13 cellular contexts compared by ENCODE assay signal in genomic region chr16:53821957-53822625, GRCh38.
DNase-seq lines count a peak whose midpoint lies in the region; ATAC-seq and TF ChIP-seq lines count a peak whose summit lies in the region.
"Had no signal": no experiment of that assay in that cellular context is flagged by ENCODE, and none has a peak within 500 bp of the region (broad histone marks: within the 10 kb centered on the region; RNA-seq: fewer than 3 reads in every experiment).

No MANE protein-coding gene starts in this region.

- TF ChIP-seq POLR2A in tibial nerve (IDR thresholded peaks at IDR 0.05) (no peak), gastroesophageal sphincter (IDR thresholded peaks at IDR 0.05) (no peak)

- 68 to 88% methylated on average over 4 of the region's 4 CpGs for WGBS in tibial nerve, 2 donors
- 29 to 56% methylated on average over 1 to 4 of the region's 4 CpGs for WGBS in gastroesophageal sphincter (ENCODE audit: low coverage in 1 of 2), 2 donors

- DNase-seq in A172 (ENCODE audit: low spot score) (peak; percentile 80), HCEC 1CT (peak; percentile 87), astrocyte of the hippocampus (ENCODE audit: low read depth, low spot score) (peak; percentile 79), hepatic stellate cell (ENCODE audit: low spot score) (peak; percentile 52), tibial nerve (ENCODE audit: low spot score in 2 of 2) (no peak), substantia nigra (lab: John Stamatoyannopoulos, UW) (no peak)
- DNase-seq in activated CD8-positive, alpha-beta memory T cell treated with anti-CD3 and anti-CD28 coated beads, Interleukin-2, amount 50 U/mL, for 48 hours: no peak
- DNase-seq: activated CD4-positive, alpha-beta T cell treated with anti-CD3 and anti-CD28 coated beads for 36 hours; NCI-H2081 treated with DMSO at 0.1 percent for 48 hours had no signal

- TF ChIP-seq CTCF in tibial nerve (IDR thresholded peaks at IDR 0.05): no peak
- no peak for TF ChIP-seq CTCF in gastroesophageal sphincter (IDR thresholded peaks at IDR 0.05)

- no peak for ATAC-seq in gastroesophageal sphincter
- ATAC-seq: Right ventricle myocardium inferior had no signal

- no peaks in the 10 kb centered on the region for H3K27me3 ChIP-seq in tibial nerve
- H3K27me3 ChIP-seq in gastroesophageal sphincter: no peaks in the 10 kb centered on the region
- H3K27me3 ChIP-seq: esophagus muscularis mucosa had no signal

- peaks cover 0 to 45% (median 3%) of the 10 kb centered on the region in 4 donors for H3K4me1 ChIP-seq in tibial nerve
- H3K4me1 ChIP-seq in gastroesophageal sphincter: peaks cover 3 to 25% (median 10%) of the 10 kb centered on the region in 3 donors

- H3K4me3 ChIP-seq in tibial nerve (no peak overlapping the region), gastroesophageal sphincter (no peak overlapping the region)
- H3K4me3 ChIP-seq: esophagus muscularis mucosa, lung had no signal

- TF ChIP-seq EP300 in tibial nerve (IDR thresholded peaks at IDR 0.05): no peak
- no peak for TF ChIP-seq EP300 in gastroesophageal sphincter (IDR thresholded peaks at IDR 0.05)

- peaks cover 0 to 14% (median 0%) of the 10 kb centered on the region in 3 donors for H3K36me3 ChIP-seq in tibial nerve
- H3K36me3 ChIP-seq in gastroesophageal sphincter: peaks cover 0 to 16% of the 10 kb centered on the region in 2 donors

- no peak overlapping the region for H3K27ac ChIP-seq in tibial nerve
- no peak overlapping the region for H3K27ac ChIP-seq in substantia nigra (ENCODE audit: low read depth, low read length, poor library complexity, severe bottlenecking)
- H3K27ac ChIP-seq in gastroesophageal sphincter: no peak overlapping the region
- H3K27ac ChIP-seq: esophagus muscularis mucosa had no signal

- H3K9me3 ChIP-seq in tibial nerve: no peaks in the 10 kb centered on the region
- H3K9me3 ChIP-seq in gastroesophageal sphincter: no peaks in the 10 kb centered on the region
- H3K9me3 ChIP-seq: esophagus muscularis mucosa had no signal

Comparison
In these comparisons a context has a peak if more than half of its experiments do, and no peak if none do; other contexts are left out.
1. DNase-seq: peak in A172 (single experiment), HCEC 1CT (single experiment), astrocyte of the hippocampus (single experiment) and hepatic stellate cell (single experiment); none in tibial nerve (0 of 2), activated CD8-positive, alpha-beta memory T cell treated with anti-CD3 and anti-CD28 coated beads, Interleukin-2, amount 50 U/mL, for 48 hours (single experiment) and substantia nigra (0 of 49).